ENCODE assay signal across 35 cellular contexts in genomic region chr6:84796343-84796742, GRCh38. TPM values are rescaled to one million over a fixed set of nuclear protein-coding genes. Genes with fewer than 3 reads are reported as not detected.
"Had no signal": no experiment of that assay in that cellular context is flagged by ENCODE, and none has a peak within 500 bp of the region (broad histone marks: within the 10 kb centered on the region; RNA-seq: fewer than 3 reads in every experiment).

No MANE protein-coding gene starts in this region.

- DNase-seq: Karpas-422, Kasumi-1, MG63, MM.1S, MV-4-11, NCI-H1048, NCI-H1092, NCI-H1092 treated with DMSO at 0.1 percent for 48 hours, NCI-H1105, NCI-H1105 treated with DMSO at 0.1 percent for 48 hours, NCI-H1417, NCI-H1417 treated with DMSO at 0.1 percent for 48 hours, NCI-H1436, NCI-H1436 treated with DMSO at 0.1 percent for 48 hours, NCI-H146, NCI-H1694, NCI-H1694 treated with DMSO at 0.1 percent for 48 hours, NCI-H187, NCI-H187 treated with DMSO at 0.1 percent for 48 hours, NCI-H1930, NCI-H2029, NCI-H2029 treated with DMSO at 0.1 percent for 48 hours, NCI-H2081, NCI-H2081 treated with DMSO at 0.1 percent for 48 hours, NCI-H2107, NCI-H2171, NCI-H2171 treated with DMSO at 0.1 percent for 48 hours, NCI-H2227 treated with DMSO at 0.1 percent for 48 hours, NCI-H226, NCI-H345, NCI-H446, NCI-H446 treated with DMSO at 0.1 percent for 48 hours, NCI-H510A, NCI-H510A treated with DMSO at 0.1 percent for 48 hours had no signal

- H3K27me3 ChIP-seq: MG63 had no signal

- H3K4me3 ChIP-seq: MG63 had no signal

- H3K36me3 ChIP-seq: MG63 had no signal

RNA-seq across cellular contexts. Expression of gene TBX18, which starts 31.9 kb away (rescaled TPM):
- total RNA-seq: M059J had no signal
